ENCODE assay signal across 8 cellular contexts in the genomic region with DNA sequence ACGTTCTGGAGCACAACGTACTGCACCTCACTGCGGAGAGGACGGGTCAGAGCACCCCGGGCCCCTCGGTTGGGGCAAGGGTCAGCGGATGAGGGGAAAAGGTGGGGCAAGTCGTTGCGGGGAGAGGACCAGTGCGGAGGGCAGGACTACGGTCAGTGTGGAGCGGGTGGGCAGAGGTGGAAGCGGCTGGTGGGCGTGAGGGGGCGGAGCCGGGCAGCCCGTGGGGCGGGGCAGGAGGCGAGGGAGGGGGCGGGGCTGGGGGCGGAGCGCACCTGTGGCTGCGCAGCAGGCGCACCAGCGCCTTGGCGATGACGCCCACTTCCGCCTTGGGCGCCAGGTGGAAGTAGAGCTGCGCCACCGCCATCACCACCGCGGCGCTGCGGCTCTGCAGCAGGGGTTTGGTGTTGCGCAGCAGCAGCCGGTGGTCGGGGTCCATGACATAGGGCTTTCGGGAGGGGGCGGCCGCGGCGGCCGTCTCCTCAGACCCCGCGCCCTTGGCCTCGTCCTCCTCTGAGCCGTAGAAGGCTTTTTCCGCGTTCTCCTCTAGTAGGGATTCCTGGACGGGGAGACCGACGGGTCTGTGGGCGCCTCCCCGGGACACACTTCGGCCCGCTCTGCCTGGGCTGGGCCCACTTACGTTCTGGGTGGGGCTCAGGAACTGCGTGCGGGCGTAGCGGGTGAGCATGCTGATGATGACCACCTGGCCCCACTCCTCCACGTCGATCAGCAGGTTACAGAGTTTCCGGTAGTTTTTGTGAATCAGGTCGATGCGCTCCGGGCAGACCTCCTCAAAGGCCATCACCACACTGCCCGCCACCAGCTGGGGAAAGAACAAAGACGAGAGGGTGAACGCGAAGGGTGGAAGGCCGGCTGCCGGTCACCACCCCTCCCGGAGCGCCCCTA. TPM values are rescaled to one million over a fixed set of nuclear protein-coding genes. Genes with fewer than 3 reads are reported as not detected.
DNase-seq lines count a peak whose midpoint lies in the region; ATAC-seq, FAIRE-seq and TF ChIP-seq lines count a peak whose summit lies in the region.

No MANE protein-coding gene starts in this region.

- H3K27me3 Mint-ChIP-seq in activated naive CD8-positive, alpha-beta T cell treated with anti-CD3 and anti-CD28 coated beads, Interleukin-2, amount 10 ng/mL, durations not matched to agents 7 days and 5 days, result peaks cover 34% of the 10 kb centered on the region

- H3K9me3 Mint-ChIP-seq in activated naive CD8-positive, alpha-beta T cell treated with anti-CD3 and anti-CD28 coated beads, Interleukin-2, amount 10 ng/mL, durations not matched to agents 7 days and 5 days, result no peaks in the 10 kb centered on the region

- no peaks in the 10 kb centered on the region for H3K36me3 Mint-ChIP-seq in activated naive CD8-positive, alpha-beta T cell treated with anti-CD3 and anti-CD28 coated beads, Interleukin-2, amount 10 ng/mL, durations not matched to agents 7 days and 5 days

- DNase-seq in RWPE1 (ENCODE audit: low spot score), result peak; percentile 88
- DNase-seq in activated naive CD8-positive, alpha-beta T cell treated with anti-CD3 and anti-CD28 coated beads, Interleukin-2, amount 10 ng/mL, durations not matched to agents 7 days and 5 days, result peak; percentile 81
- DNase-seq in mesenchymal stem cell, result no peak
- peak; percentile 42 to 55 for DNase-seq in stimulated activated CD8-positive, alpha-beta memory T cell treated with anti-CD3 and anti-CD28 coated beads, Interleukin-4, amount 100 ng/mL, for 1 hour (ENCODE audit: low read depth in 2 of 2, low spot score in 1 of 2)
- no peak for DNase-seq in D721Med (ENCODE audit: insufficient read length, low spot score)
- no peak for DNase-seq in cerebellar cortex (ENCODE audit: low spot score)

- peak overlapping the region; percentile 89 for H3K4me3 Mint-ChIP-seq in activated naive CD8-positive, alpha-beta T cell treated with anti-CD3 and anti-CD28 coated beads, Interleukin-2, amount 10 ng/mL, durations not matched to agents 7 days and 5 days

- H3K27me3 ChIP-seq in mesenchymal stem cell (ENCODE audit: control insufficient read depth in 1 of 2, insufficient read depth in 1 of 2, low read length in 2 of 2), result peaks cover 46 to 53% of the 10 kb centered on the region in 2 experiments

- TF ChIP-seq CTCF in RWPE1 (conservative IDR thresholded peaks at IDR 0.05; ENCODE audit: low read depth) (peak; percentile 35; the same call in 1 of the 2 replicates), D721Med (IDR thresholded peaks at IDR 0.05; ENCODE audit: insufficient read depth, missing control alignments) (no peak)

- H3K4me3 ChIP-seq in mesenchymal stem cell (ENCODE audit: insufficient read depth in 1 of 2, low read depth in 1 of 2, low read length in 2 of 2), result no peak overlapping the region

- H3K4ac ChIP-seq in mesenchymal stem cell (ENCODE audit: low read depth in 1 of 2, low read length in 2 of 2), result no peak overlapping the region

- no peaks in the 10 kb centered on the region for H3K9me3 ChIP-seq in mesenchymal stem cell (ENCODE audit: control insufficient read depth, low read length)

- peak overlapping the region; percentile 76 for H3K27ac Mint-ChIP-seq in activated naive CD8-positive, alpha-beta T cell treated with anti-CD3 and anti-CD28 coated beads, Interleukin-2, amount 10 ng/mL, durations not matched to agents 7 days and 5 days

- H2BK120ac ChIP-seq in mesenchymal stem cell (ENCODE audit: low read depth, low read length), result no peak overlapping the region

- H3K9ac ChIP-seq in mesenchymal stem cell (ENCODE audit: low read length), result no peak overlapping the region

- H4K91ac ChIP-seq in mesenchymal stem cell (ENCODE audit: low read length), result no peak overlapping the region

- no peak overlapping the region for H4K8ac ChIP-seq in mesenchymal stem cell (ENCODE audit: low read length)

- POLR2A ChIA-PET in RWPE1 (lab: Yijun Ruan, JAX; ENCODE audit: low non-redundant PET), result interaction anchor here (0.9 kb wide), 1 partner anchor 16 kb away, joined by 4 read pairs; no protein-coding TSS in a partner anchor
- POLR2A ChIA-PET in activated naive CD8-positive, alpha-beta T cell treated with anti-CD3 and anti-CD28 coated beads, Interleukin-2, amount 10 ng/mL, durations not matched to agents 7 days and 5 days (lab: Charles Lee), result no interaction called here

- H3K4me1 Mint-ChIP-seq in activated naive CD8-positive, alpha-beta T cell treated with anti-CD3 and anti-CD28 coated beads, Interleukin-2, amount 10 ng/mL, durations not matched to agents 7 days and 5 days, result peaks cover 9% of the 10 kb centered on the region

- FAIRE-seq in D721Med (lab: Jason Lieb, UNC), result no peak

- peak; percentile 78 for ATAC-seq in GM19025 (IDR thresholded peaks at IDR 0.05; ENCODE audit: low read depth, unreplicated experiment)
- ATAC-seq in HG03103 (IDR thresholded peaks at IDR 0.05; ENCODE audit: low read depth, unreplicated experiment), result peak; percentile 93
- peak; percentile 92 for ATAC-seq in activated naive CD8-positive, alpha-beta T cell treated with anti-CD3 and anti-CD28 coated beads, Interleukin-2, amount 10 ng/mL, durations not matched to agents 7 days and 5 days (ENCODE audit: low read depth)

- no peak overlapping the region for H2BK5ac ChIP-seq in mesenchymal stem cell (ENCODE audit: low read depth, low read length, poor library complexity, severe bottlenecking)

- no peaks in the 10 kb centered on the region for H3K36me3 ChIP-seq in mesenchymal stem cell (ENCODE audit: control insufficient read depth in 1 of 2, insufficient read depth in 2 of 2, low read depth in 1 of 2, low read length in 2 of 2)

- H2BK15ac ChIP-seq in mesenchymal stem cell (ENCODE audit: low read depth, poor library complexity, severe bottlenecking), result no peak overlapping the region

- H3K79me1 ChIP-seq in mesenchymal stem cell (replicated peaks; ENCODE audit: low read length, poor library complexity, severe bottlenecking), result no peaks in the 10 kb centered on the region

- H2AFZ ChIP-seq in mesenchymal stem cell (ENCODE audit: low read depth, low read length), result peak overlapping the region; percentile 19

- no peak overlapping the region for H3K14ac ChIP-seq in mesenchymal stem cell (ENCODE audit: low read length in 2 of 2)

- no peak overlapping the region for H3K4me2 ChIP-seq in mesenchymal stem cell (ENCODE audit: low read length, poor library complexity, severe bottlenecking)

- no peak overlapping the region for H2BK12ac ChIP-seq in mesenchymal stem cell (ENCODE audit: low read length in 2 of 2)

- 7% methylated on average over 71 of the region's 76 CpGs for WGBS in mesenchymal stem cell

- CTCF ChIA-PET in RWPE1 (lab: Yijun Ruan, JAX), result interaction anchor here (0.6 kb wide), 1 partner anchor 136 kb away, joined by 3 read pairs; no protein-coding TSS in a partner anchor

- H3K27ac ChIP-seq in RWPE1 (no peak overlapping the region), mesenchymal stem cell (ENCODE audit: low read length, poor library complexity, severe bottlenecking) (no peak overlapping the region)

- H3K4me1 ChIP-seq in mesenchymal stem cell (ENCODE audit: control insufficient read depth, insufficient read depth, low read depth, low read length), result peaks cover 9% of the 10 kb centered on the region

- H2AK5ac ChIP-seq in mesenchymal stem cell (ENCODE audit: low read length, severe bottlenecking), result no peak overlapping the region

- H3K23ac ChIP-seq in mesenchymal stem cell (ENCODE audit: low read length in 2 of 2), result peak overlapping the region in 1 of 2 experiments; percentile 23

- H3K18ac ChIP-seq in mesenchymal stem cell (ENCODE audit: low read depth in 1 of 2, low read length in 2 of 2), result no peak overlapping the region

RNA-seq across cellular contexts. Expression of a gene that starts 29.2 kb away (rescaled TPM):
- under 1 TPM in 1 of 2 experiments, not detected in 1; 0.17 TPM for total RNA-seq in activated naive CD8-positive, alpha-beta T cell treated with anti-CD3 and anti-CD28 coated beads, Interleukin-2, amount 10 ng/mL, durations not matched to agents 7 days and 5 days
- 0.14 TPM for polyA plus RNA-seq in mesenchymal stem cell (2013, experiment 1 of 2)
- 0.11 TPM for polyA plus RNA-seq in mesenchymal stem cell (2013, experiment 2 of 2)

RNA-seq across cellular contexts. Expression of a gene that starts 33.3 kb away (rescaled TPM):
- total RNA-seq in activated naive CD8-positive, alpha-beta T cell treated with anti-CD3 and anti-CD28 coated beads, Interleukin-2, amount 10 ng/mL, durations not matched to agents 7 days and 5 days, result under 1 TPM; 0.58 to 0.74 TPM
- 0.80 TPM for polyA plus RNA-seq in mesenchymal stem cell (2013, experiment 1 of 2)
- polyA plus RNA-seq in mesenchymal stem cell (2013, experiment 2 of 2), result 0.73 TPM

Comparison
In these comparisons a context has a peak if more than half of its experiments do, and no peak if none do; other contexts are left out.
1. DNase-seq: peak in RWPE1 (single experiment), activated naive CD8-positive, alpha-beta T cell treated with anti-CD3 and anti-CD28 coated beads, Interleukin-2, amount 10 ng/mL, durations not matched to agents 7 days and 5 days (single experiment) and stimulated activated CD8-positive, alpha-beta memory T cell treated with anti-CD3 and anti-CD28 coated beads, Interleukin-4, amount 100 ng/mL, for 1 hour (2 of 2); none in mesenchymal stem cell (single experiment), D721Med (single experiment) and cerebellar cortex (single experiment).
2. Peak in every context shown above with its lines, with median percentiles within 50 percentile points of each other: ATAC-seq.